35 cellular contexts compared by ENCODE assay signal in genomic region chr1:116428600-116428999, GRCh38.
"Had no signal": no experiment of that assay in that cellular context is flagged by ENCODE, and none has a peak within 500 bp of the region (broad histone marks: within the 10 kb centered on the region; RNA-seq: fewer than 3 reads in every experiment).

No MANE protein-coding gene starts in this region.

- H3K36me3 ChIP-seq: brain microvascular endothelial cell had no signal

- FAIRE-seq: RCC 7860 had no signal

- H3K9ac ChIP-seq: KMS-11 had no signal

- H3K4me2 ChIP-seq: KMS-11, PC-9 had no signal

- ATAC-seq: activated T-cell treated with anti-CD3 and anti-CD28 coated beads, Interleukin-2, amount 50 U/mL, for 72 hours; activated T-helper 17 cell treated with anti-CD3 and anti-CD28 coated beads, Interleukin-2, amount 50 U/mL, for 72 hours had no signal

- H2AFZ ChIP-seq: PC-9 had no signal

- H3K27ac ChIP-seq: brain microvascular endothelial cell, KMS-11, PC-9, RWPE1, VCaP had no signal

- H3K4me3 ChIP-seq: PC-9 had no signal

- H3K27me3 ChIP-seq: brain microvascular endothelial cell had no signal

- DNase-seq: activated B cell treated with CpG ODN at 0.5 μM for 24 hours; activated CD4-positive, alpha-beta memory T cell treated with anti-CD3 and anti-CD28 coated beads for 36 hours; activated CD4-positive, alpha-beta T cell treated with anti-CD3 and anti-CD28 coated beads for 4 hours; activated CD4-positive, alpha-beta T cell treated with anti-CD3 and anti-CD28 coated beads, Interleukin-2, amount 50 U/mL, for 1 hour; activated CD4-positive, CD25-positive, alpha-beta regulatory T cell treated with anti-CD3 and anti-CD28 coated beads, Interleukin-2, amount 50 U/mL, for 72 hours; activated effector memory CD4-positive, alpha-beta T cell treated with anti-CD3 and anti-CD28 coated beads, Interleukin-2, amount 50 U/mL, for 16 hours; activated naive CD4-positive, alpha-beta T cell; activated naive CD4-positive, alpha-beta T cell treated with anti-CD3 and anti-CD28 coated beads, Interleukin-2, amount 50 U/mL, for 16 hours; activated naive CD8-positive, alpha-beta T cell treated with anti-CD3 and anti-CD28 coated beads for 36 hours; activated T-cell treated with anti-CD3 and anti-CD28 coated beads, Interleukin-2, amount 50 U/mL, for 1 hour; activated T-cell treated with anti-CD3 and anti-CD28 coated beads, Interleukin-2, amount 50 U/mL, for 72 hours; amniotic stem cell; aorta; brain microvascular endothelial cell; NCI-H1092 treated with DMSO at 0.1 percent for 48 hours; NCI-H1417; NCI-H146; NCI-H187; NCI-H2029 treated with DMSO at 0.1 percent for 48 hours; NCI-H2107; NCI-H2171; NCI-H345; NCI-H526; NCI-H748 treated with DMSO at 0.1 percent for 48 hours; PC-9; Right ventricle myocardium superior; SW 1271; T-helper 1 cell; T-helper 2 cell; T-helper 9 cell had no signal
